In the genomic region with DNA sequence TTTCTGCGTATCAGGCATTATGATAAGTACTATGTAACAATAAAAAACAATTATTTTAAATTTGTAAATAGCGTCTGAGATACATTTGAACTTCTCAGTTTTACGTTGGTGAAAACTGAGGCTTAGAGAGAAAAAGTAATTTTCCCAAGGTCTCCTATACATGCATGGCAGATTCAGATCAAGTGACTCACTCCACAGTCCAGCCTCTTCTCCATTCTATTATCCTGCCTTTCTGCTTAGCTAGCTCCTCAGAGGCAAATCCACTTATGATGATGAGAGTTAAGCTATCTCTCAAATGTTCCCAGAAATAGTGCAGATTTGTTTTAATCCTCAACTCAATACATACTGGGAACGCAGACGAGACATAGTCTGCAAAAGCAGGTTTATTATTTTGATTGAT, we compare ENCODE assay signal across 26 cellular contexts.
DNase-seq lines count a peak whose midpoint lies in the region; ATAC-seq, FAIRE-seq and TF ChIP-seq lines count a peak whose summit lies in the region.
"Had no signal": no experiment of that assay in that cellular context is flagged by ENCODE, and none has a peak within 500 bp of the region (broad histone marks: within the 10 kb centered on the region; RNA-seq: fewer than 3 reads in every experiment).

No MANE protein-coding gene starts in this region.

- POLR2A ChIA-PET in CD8-positive, alpha-beta T cell (lab: Charles Lee), result no interaction called here

- H2AFZ ChIP-seq in Karpas-422 (ENCODE audit: low read length), result peak overlapping the region; percentile 2; the same call in 1 of the 2 replicates

- DNase-seq in D341Med (ENCODE audit: low spot score) (peak; percentile 30), Karpas-422 (no peak), bronchial epithelial cell (ENCODE audit: low read depth) (peak; percentile 7), kidney glomerular epithelial cell (lab: John Stamatoyannopoulos, UW) (peak; percentile 4), DMS153 (lab: John Stamatoyannopoulos, UW) (no peak), nucleus accumbens (lab: John Stamatoyannopoulos, UW) (no peak), endothelial cell (ENCODE audit: low spot score) (no peak)
- no peak for DNase-seq in CD8-positive, alpha-beta T cell
- DNase-seq: activated CD4-positive, alpha-beta T cell treated with anti-CD3 and anti-CD28 coated beads, Interleukin-2, amount 50 U/mL, for 4 hours; activated CD8-positive, alpha-beta memory T cell treated with anti-CD3 and anti-CD28 coated beads, Interleukin-2, amount 10 ng/mL, durations not matched to agents 7 days and 5 days; activated gamma-delta T cell treated with Interleukin-2 at 50 U/mL for 16 hours; activated naive CD8-positive, alpha-beta T cell treated with anti-CD3 and anti-CD28 coated beads, Interleukin-2, amount 10 ng/mL, durations not matched to agents 7 days and 5 days; activated T-cell treated with anti-CD3 and anti-CD28 coated beads, Interleukin-2, amount 50 U/mL, for 48 hours; CD8-positive, alpha-beta memory T cell; dermis blood vessel endothelial cell; H7; natural killer cell; NCI-H1436; NCI-H2081; NCI-H345; stimulated activated CD4-positive, alpha-beta T cell treated with anti-CD3 and anti-CD28 coated beads, Interleukin-15, amount 100 ng/mL, for 24 hours; transverse colon had no signal

- no peaks in the 10 kb centered on the region for H3K9me3 ChIP-seq in Karpas-422 (ENCODE audit: low read length)
- H3K9me3 ChIP-seq in CD8-positive, alpha-beta T cell (ENCODE audit: low read length), result no peaks in the 10 kb centered on the region
- H3K9me3 ChIP-seq: transverse colon had no signal

- no peak overlapping the region for H3K4me3 Mint-ChIP-seq in endothelial cell (ENCODE audit: unreplicated experiment)
- no peak overlapping the region for H3K4me3 Mint-ChIP-seq in CD8-positive, alpha-beta T cell
- H3K4me3 Mint-ChIP-seq: activated CD8-positive, alpha-beta memory T cell treated with anti-CD3 and anti-CD28 coated beads, Interleukin-2, amount 10 ng/mL, durations not matched to agents 7 days and 5 days; activated naive CD8-positive, alpha-beta T cell treated with anti-CD3 and anti-CD28 coated beads, Interleukin-2, amount 10 ng/mL, durations not matched to agents 7 days and 5 days; B cell; CD8-positive, alpha-beta memory T cell; central memory CD8-positive, alpha-beta T cell; natural killer cell; stimulated activated effector memory CD8-positive, alpha-beta T cell treated with anti-CD3 and anti-CD28 coated beads, Interleukin-12 subunit alpha, Interleukin-12 subunit beta, amount 100 ng/mL, for 72 hours had no signal

- no peaks in the 10 kb centered on the region for H3K79me2 ChIP-seq in Karpas-422 (ENCODE audit: low read length)

- no peak overlapping the region for H3K27ac Mint-ChIP-seq in endothelial cell (ENCODE audit: unreplicated experiment)
- H3K27ac Mint-ChIP-seq in CD8-positive, alpha-beta T cell, result no peak overlapping the region
- H3K27ac Mint-ChIP-seq: activated CD8-positive, alpha-beta memory T cell treated with anti-CD3 and anti-CD28 coated beads, Interleukin-2, amount 10 ng/mL, durations not matched to agents 7 days and 5 days; activated naive CD8-positive, alpha-beta T cell treated with anti-CD3 and anti-CD28 coated beads, Interleukin-2, amount 10 ng/mL, durations not matched to agents 7 days and 5 days; B cell; CD8-positive, alpha-beta memory T cell; natural killer cell; stimulated activated effector memory CD8-positive, alpha-beta T cell treated with anti-CD3 and anti-CD28 coated beads, Interleukin-12 subunit alpha, Interleukin-12 subunit beta, amount 100 ng/mL, for 72 hours had no signal

- H3K4me2 ChIP-seq in Karpas-422 (ENCODE audit: low read depth, low read length, poor library complexity, severe bottlenecking), result no peak overlapping the region

- peaks cover 5% of the 10 kb centered on the region for H3K4me1 ChIP-seq in Karpas-422 (ENCODE audit: low read length)
- H3K4me1 ChIP-seq in CD8-positive, alpha-beta T cell (ENCODE audit: insufficient read depth, low read length), result no peaks in the 10 kb centered on the region
- H3K4me1 ChIP-seq: transverse colon had no signal

- no peaks in the 10 kb centered on the region for H3K36me3 Mint-ChIP-seq in endothelial cell (ENCODE audit: low read depth, unreplicated experiment)
- no peaks in the 10 kb centered on the region for H3K36me3 Mint-ChIP-seq in CD8-positive, alpha-beta T cell
- H3K36me3 Mint-ChIP-seq: activated CD8-positive, alpha-beta memory T cell treated with anti-CD3 and anti-CD28 coated beads, Interleukin-2, amount 10 ng/mL, durations not matched to agents 7 days and 5 days; activated naive CD8-positive, alpha-beta T cell treated with anti-CD3 and anti-CD28 coated beads, Interleukin-2, amount 10 ng/mL, durations not matched to agents 7 days and 5 days; stimulated activated effector memory CD8-positive, alpha-beta T cell treated with anti-CD3 and anti-CD28 coated beads, Interleukin-12 subunit alpha, Interleukin-12 subunit beta, amount 100 ng/mL, for 72 hours had no signal

- CTCF ChIA-PET in CD8-positive, alpha-beta T cell (lab: Charles Lee), result no interaction called here

- H4K20me1 ChIP-seq in Karpas-422 (ENCODE audit: insufficient read depth, low read depth, low read length), result no peaks in the 10 kb centered on the region

- TF ChIP-seq CTCF in bronchial epithelial cell (IDR thresholded peaks at IDR 0.05; ENCODE audit: insufficient read depth, low read length, severe bottlenecking) (no peak), endothelial cell (IDR thresholded peaks at IDR 0.05; ENCODE audit: unreplicated experiment) (no peak)
- no peak for TF ChIP-seq CTCF in CD8-positive, alpha-beta T cell (IDR thresholded peaks at IDR 0.05)

- H3K9me3 Mint-ChIP-seq in endothelial cell (ENCODE audit: unreplicated experiment), result no peaks in the 10 kb centered on the region
- peaks cover 6% of the 10 kb centered on the region for H3K9me3 Mint-ChIP-seq in CD8-positive, alpha-beta T cell
- H3K9me3 Mint-ChIP-seq: activated naive CD8-positive, alpha-beta T cell treated with anti-CD3 and anti-CD28 coated beads, Interleukin-2, amount 10 ng/mL, durations not matched to agents 7 days and 5 days had no signal

- H3K9me2 ChIP-seq in Karpas-422 (replicated peaks; ENCODE audit: insufficient read depth, low read length), result no peaks in the 10 kb centered on the region

- no peaks in the 10 kb centered on the region for H3K36me3 ChIP-seq in Karpas-422 (ENCODE audit: insufficient read depth, low read length)
- no peaks in the 10 kb centered on the region for H3K36me3 ChIP-seq in bronchial epithelial cell (ENCODE audit: control insufficient read depth, insufficient read depth, low read length)
- no peaks in the 10 kb centered on the region for H3K36me3 ChIP-seq in CD8-positive, alpha-beta T cell (ENCODE audit: insufficient read depth, low read length)
- H3K36me3 ChIP-seq: transverse colon had no signal

- H3K4me3 ChIP-seq in Karpas-422 (ENCODE audit: low read length), result no peak overlapping the region
- no peak overlapping the region for H3K4me3 ChIP-seq in bronchial epithelial cell (ENCODE audit: low read depth, low read length)
- H3K4me3 ChIP-seq in CD8-positive, alpha-beta T cell (ENCODE audit: low read depth, low read length), result no peak overlapping the region
- H3K4me3 ChIP-seq: transverse colon had no signal

- no peaks in the 10 kb centered on the region for H3K27me3 Mint-ChIP-seq in endothelial cell (ENCODE audit: unreplicated experiment)
- no peaks in the 10 kb centered on the region for H3K27me3 Mint-ChIP-seq in CD8-positive, alpha-beta T cell (ENCODE audit: low read depth)
- H3K27me3 Mint-ChIP-seq: activated CD8-positive, alpha-beta memory T cell treated with anti-CD3 and anti-CD28 coated beads, Interleukin-2, amount 10 ng/mL, durations not matched to agents 7 days and 5 days; activated naive CD8-positive, alpha-beta T cell treated with anti-CD3 and anti-CD28 coated beads, Interleukin-2, amount 10 ng/mL, durations not matched to agents 7 days and 5 days; B cell; CD8-positive, alpha-beta memory T cell; central memory CD8-positive, alpha-beta T cell had no signal

- no peak for ATAC-seq in CD8-positive, alpha-beta T cell
- ATAC-seq: activated CD8-positive, alpha-beta memory T cell treated with anti-CD3 and anti-CD28 coated beads, Interleukin-2, amount 10 ng/mL, durations not matched to agents 7 days and 5 days; natural killer cell; stimulated activated effector memory CD8-positive, alpha-beta T cell treated with anti-CD3 and anti-CD28 coated beads, Interleukin-12 subunit alpha, Interleukin-12 subunit beta, amount 100 ng/mL, for 72 hours had no signal

- H3K27me3 ChIP-seq in Karpas-422 (ENCODE audit: low read length) (no peaks in the 10 kb centered on the region), bronchial epithelial cell (ENCODE audit: control insufficient read depth, insufficient read depth, low read length) (no peaks in the 10 kb centered on the region)
- no peaks in the 10 kb centered on the region for H3K27me3 ChIP-seq in CD8-positive, alpha-beta T cell (ENCODE audit: insufficient read depth, low read length)
- H3K27me3 ChIP-seq: transverse colon had no signal

- no peaks in the 10 kb centered on the region for H3K4me1 Mint-ChIP-seq in endothelial cell (ENCODE audit: unreplicated experiment)
- H3K4me1 Mint-ChIP-seq in CD8-positive, alpha-beta T cell (ENCODE audit: low read depth), result no peaks in the 10 kb centered on the region
- H3K4me1 Mint-ChIP-seq: activated CD8-positive, alpha-beta memory T cell treated with anti-CD3 and anti-CD28 coated beads, Interleukin-2, amount 10 ng/mL, durations not matched to agents 7 days and 5 days; activated naive CD8-positive, alpha-beta T cell treated with anti-CD3 and anti-CD28 coated beads, Interleukin-2, amount 10 ng/mL, durations not matched to agents 7 days and 5 days; B cell; CD8-positive, alpha-beta memory T cell; central memory CD8-positive, alpha-beta T cell; natural killer cell had no signal

- intact Hi-C loops in CD8-positive, alpha-beta T cell (cut with DNase I, micrococcal nuclease), result no loop called here

- H3K27ac ChIP-seq in Karpas-422 (ENCODE audit: low read length), result no peak overlapping the region
- no peak overlapping the region for H3K27ac ChIP-seq in CD8-positive, alpha-beta T cell (ENCODE audit: low read depth, low read length)
- H3K27ac ChIP-seq: transverse colon had no signal

- FAIRE-seq in bronchial epithelial cell (lab: Jason Lieb, UNC), result no peak
- FAIRE-seq: GM12891 had no signal

- no peak overlapping the region for H3K9ac ChIP-seq in Karpas-422 (ENCODE audit: low read length)

Comparison
In these comparisons a context has a peak if more than half of its experiments do, and no peak if none do; other contexts are left out.
1. DNase-seq: peak in D341Med (single experiment), bronchial epithelial cell (single experiment) and kidney glomerular epithelial cell (single experiment); none in Karpas-422 (single experiment), DMS153 (single experiment), nucleus accumbens (0 of 56), endothelial cell (single experiment) and CD8-positive, alpha-beta T cell (0 of 7).